ENCODE assay signal across 38 cellular contexts in genomic region chr7:17856251-17856650, GRCh38.
"Had no signal": no experiment of that assay in that cellular context is flagged by ENCODE, and none has a peak within 500 bp of the region (broad histone marks: within the 10 kb centered on the region; RNA-seq: fewer than 3 reads in every experiment).

No MANE protein-coding gene starts in this region.

- H3K4me1 Mint-ChIP-seq: brain had no signal

- FAIRE-seq: bronchial epithelial cell had no signal

- H3K27ac Mint-ChIP-seq: activated naive CD4-positive, alpha-beta T cell treated with anti-CD3 and anti-CD28 coated beads for 36 hours; activated naive CD4-positive, alpha-beta T cell treated with anti-CD3 and anti-CD28 coated beads, Interleukin-2, amount 10 ng/mL, durations not matched to agents 7 days and 5 days; activated naive CD4-positive, alpha-beta T cell treated with anti-CD3 and anti-CD28 coated beads, Interleukin-2, amount 50 U/mL, for 24 hours; activated naive CD4-positive, alpha-beta T cell treated with anti-CD3 and anti-CD28 coated beads, Interleukin-2, amount 50 U/mL, for 72 hours; activated naive CD8-positive, alpha-beta T cell; activated naive CD8-positive, alpha-beta T cell treated with anti-CD3 and anti-CD28 coated beads for 36 hours; activated naive CD8-positive, alpha-beta T cell treated with anti-CD3 and anti-CD28 coated beads, Interleukin-2, amount 10 ng/mL, durations not matched to agents 7 days and 5 days; activated naive CD8-positive, alpha-beta T cell treated with anti-CD3 and anti-CD28 coated beads, Interleukin-2, amount 50 U/mL, for 24 hours; activated T-cell treated with anti-CD3 and anti-CD28 coated beads, Interleukin-2, amount 50 U/mL, for 24 hours; activated T-helper 1 cell treated with anti-CD3 and anti-CD28 coated beads, Interleukin-12 subunit alpha, Interleukin-12 subunit beta, Interleukin-2, Interleukin-4 antibody, amounts not matched to agents 30 ng/mL and 10 ng/mL and 1 ng/mL, durations not matched to agents 14 hours and 24 hours and 36 hours; activated T-helper 2 cell treated with anti-CD3 and anti-CD28 coated beads, Interferon-gamma antibody, Interleukin-2, Interleukin-4, amounts not matched to agents 10 μg/mL and 5 μg/mL and 100 μg/mL, durations not matched to agents 14 hours and 24 hours and 36 hours; brain had no signal

- H3K4me3 ChIP-seq: adrenal gland, ascending aorta, body of pancreas, breast epithelium, cardiac muscle cell had no signal

- H3K9me3 ChIP-seq: body of pancreas, breast epithelium had no signal

- H3K4me3 Mint-ChIP-seq: activated naive CD4-positive, alpha-beta T cell treated with anti-CD3 and anti-CD28 coated beads for 36 hours; activated naive CD4-positive, alpha-beta T cell treated with anti-CD3 and anti-CD28 coated beads, Interleukin-2, amount 10 ng/mL, durations not matched to agents 7 days and 5 days; activated naive CD4-positive, alpha-beta T cell treated with anti-CD3 and anti-CD28 coated beads, Interleukin-2, amount 50 U/mL, for 24 hours; activated naive CD8-positive, alpha-beta T cell; activated naive CD8-positive, alpha-beta T cell treated with anti-CD3 and anti-CD28 coated beads for 36 hours; activated naive CD8-positive, alpha-beta T cell treated with anti-CD3 and anti-CD28 coated beads, Interleukin-2, amount 10 ng/mL, durations not matched to agents 7 days and 5 days; activated naive CD8-positive, alpha-beta T cell treated with anti-CD3 and anti-CD28 coated beads, Interleukin-2, amount 50 U/mL, for 24 hours; activated T-cell treated with anti-CD3 and anti-CD28 coated beads, Interleukin-2, amount 50 U/mL, for 24 hours; activated T-cell treated with anti-CD3 and anti-CD28 coated beads, Interleukin-2, amount 50 U/mL, for 4 hours; activated T-helper 1 cell treated with anti-CD3 and anti-CD28 coated beads, Interleukin-12 subunit alpha, Interleukin-12 subunit beta, Interleukin-2, Interleukin-4 antibody, amounts not matched to agents 30 ng/mL and 10 ng/mL and 1 ng/mL, durations not matched to agents 14 hours and 24 hours and 36 hours; brain; central memory CD8-positive, alpha-beta T cell had no signal

- H3K9me3 Mint-ChIP-seq: activated naive CD4-positive, alpha-beta T cell treated with anti-CD3 and anti-CD28 coated beads, Interleukin-2, amount 50 U/mL, for 24 hours had no signal

- ATAC-seq: activated naive CD8-positive, alpha-beta T cell treated with anti-CD3 and anti-CD28 coated beads, Interleukin-2, amount 50 U/mL, for 24 hours; activated T-cell treated with anti-CD3 and anti-CD28 coated beads, Interleukin-2, amount 50 U/mL, for 4 hours; activated T-cell treated with anti-CD3 and anti-CD28 coated beads, Interleukin-2, amount 50 U/mL, for 72 hours; body of pancreas had no signal

- DNase-seq: activated effector memory CD4-positive, alpha-beta T cell treated with anti-CD3 and anti-CD28 coated beads, Interleukin-2, amount 50 U/mL, for 16 hours; activated effector memory CD4-positive, alpha-beta T cell treated with Interleukin-2 at 50 U/mL for 16 hours; activated gamma-delta T cell; activated gamma-delta T cell treated with Interleukin-2 at 50 U/mL for 16 hours; activated naive CD4-positive, alpha-beta T cell; activated naive CD4-positive, alpha-beta T cell treated with anti-CD3 and anti-CD28 coated beads for 36 hours; activated naive CD4-positive, alpha-beta T cell treated with anti-CD3 and anti-CD28 coated beads, Interleukin-2, amount 10 ng/mL, durations not matched to agents 7 days and 5 days; activated naive CD4-positive, alpha-beta T cell treated with Interleukin-2 at 50 U/mL for 16 hours; activated naive CD8-positive, alpha-beta T cell treated with anti-CD3 and anti-CD28 coated beads for 36 hours; activated naive CD8-positive, alpha-beta T cell treated with anti-CD3 and anti-CD28 coated beads, Interleukin-2, amount 10 ng/mL, durations not matched to agents 7 days and 5 days; activated naive CD8-positive, alpha-beta T cell treated with anti-CD3 and anti-CD28 coated beads, Interleukin-2, amount 50 U/mL, for 24 hours; activated T-cell treated with anti-CD3 and anti-CD28 coated beads, Interleukin-2, amount 50 U/mL, for 1 hour; activated T-cell treated with anti-CD3 and anti-CD28 coated beads, Interleukin-2, amount 50 U/mL, for 24 hours; activated T-cell treated with anti-CD3 and anti-CD28 coated beads, Interleukin-2, amount 50 U/mL, for 4 hours; activated T-cell treated with anti-CD3 and anti-CD28 coated beads, Interleukin-2, amount 50 U/mL, for 48 hours; activated T-cell treated with anti-CD3 and anti-CD28 coated beads, Interleukin-2, amount 50 U/mL, for 72 hours; adrenal gland; amniotic stem cell; amygdala; anterior cingulate cortex; aorta; body of pancreas; brain microvascular endothelial cell; caudate nucleus; central memory CD4-positive, alpha-beta T cell; cerebellar nuclear complex had no signal

- H3K36me3 ChIP-seq: adrenal gland, brain microvascular endothelial cell, breast epithelium, cardiac muscle cell had no signal

- H3K27ac ChIP-seq: adrenal gland, ascending aorta, body of pancreas, brain microvascular endothelial cell, breast epithelium, cardiac muscle cell had no signal

- H3K4me1 ChIP-seq: adrenal gland, ascending aorta, body of pancreas, breast epithelium had no signal

- H3K27me3 Mint-ChIP-seq: activated naive CD4-positive, alpha-beta T cell treated with anti-CD3 and anti-CD28 coated beads, Interleukin-2, amount 10 ng/mL, durations not matched to agents 7 days and 5 days; activated naive CD4-positive, alpha-beta T cell treated with anti-CD3 and anti-CD28 coated beads, Interleukin-2, amount 50 U/mL, for 24 hours; activated naive CD8-positive, alpha-beta T cell; activated naive CD8-positive, alpha-beta T cell treated with anti-CD3 and anti-CD28 coated beads for 36 hours; activated naive CD8-positive, alpha-beta T cell treated with anti-CD3 and anti-CD28 coated beads, Interleukin-2, amount 10 ng/mL, durations not matched to agents 7 days and 5 days; activated naive CD8-positive, alpha-beta T cell treated with anti-CD3 and anti-CD28 coated beads, Interleukin-2, amount 50 U/mL, for 24 hours; activated T-cell treated with anti-CD3 and anti-CD28 coated beads, Interleukin-2, amount 50 U/mL, for 24 hours; activated T-helper 17 cell treated with anti-CD3 and anti-CD28 coated beads, Interleukin-2, amount 50 U/mL, for 72 hours; brain; central memory CD8-positive, alpha-beta T cell had no signal

- H3K27me3 ChIP-seq: adrenal gland, ascending aorta, body of pancreas, brain microvascular endothelial cell, breast epithelium, cardiac muscle cell had no signal
